9 cellular contexts compared by ENCODE assay signal in genomic region chr16:68356249-68356918, GRCh38. TPM values are rescaled to one million over a fixed set of nuclear protein-coding genes. Genes with fewer than 3 reads are reported as not detected.
DNase-seq lines count a peak whose midpoint lies in the region; ATAC-seq and TF ChIP-seq lines count a peak whose summit lies in the region.
"Had no signal": no experiment of that assay in that cellular context is flagged by ENCODE, and none has a peak within 500 bp of the region (broad histone marks: within the 10 kb centered on the region; RNA-seq: fewer than 3 reads in every experiment).

No MANE protein-coding gene starts in this region.

- TF ChIP-seq CTCF in GM12865 (IDR thresholded peaks at IDR 0.05; ENCODE audit: insufficient read depth, low read depth, low read length, missing control alignments) (no peak), PC-9 (conservative IDR thresholded peaks at IDR 0.05) (no peak), endodermal cell (conservative IDR thresholded peaks at IDR 0.05) (no peak), GM23338 (conservative IDR thresholded peaks at IDR 0.05; ENCODE audit: low read depth in 2 of 2) (no peak)

- peaks cover 2% of the 10 kb centered on the region for H3K27me3 Mint-ChIP-seq in activated T-helper 2 cell treated with anti-CD3 and anti-CD28 coated beads, Interferon-gamma antibody, Interleukin-2, Interleukin-4, amounts not matched to agents 10 μg/mL and 5 μg/mL and 100 μg/mL, durations not matched to agents 14 hours and 24 hours and 36 hours (ENCODE audit: low read depth)
- H3K27me3 Mint-ChIP-seq in endodermal cell (ENCODE audit: insufficient read depth) (no peaks in the 10 kb centered on the region), GM23338 (ENCODE audit: insufficient read depth, low read depth, poor library complexity) (peaks cover 7% of the 10 kb centered on the region)

- H3K79me2 ChIP-seq in PC-9 (ENCODE audit: low read depth) (no peaks in the 10 kb centered on the region), GM23338 (replicated peaks; ENCODE audit: insufficient read depth) (no peaks in the 10 kb centered on the region)

- no peaks in the 10 kb centered on the region for H3K9me2 ChIP-seq in PC-9 (ENCODE audit: insufficient read depth)
- no peaks in the 10 kb centered on the region for H3K9me2 ChIP-seq in GM23338 (ENCODE audit: insufficient read depth)

- peak; percentile 75 for ATAC-seq in HG02610 (IDR thresholded peaks at IDR 0.05; ENCODE audit: unreplicated experiment)
- no peak for ATAC-seq in GM23338
- ATAC-seq: right cardiac atrium had no signal

- H3K9me3 ChIP-seq in PC-9 (ENCODE audit: insufficient read depth, low read depth) (no peaks in the 10 kb centered on the region), endodermal cell (ENCODE audit: control insufficient read depth, low read length) (no peaks in the 10 kb centered on the region)

- H4K20me1 ChIP-seq in PC-9 (ENCODE audit: insufficient read depth) (no peaks in the 10 kb centered on the region), GM23338 (replicated peaks; ENCODE audit: insufficient read depth) (no peaks in the 10 kb centered on the region; the same call in 1 of the 2 replicates)

- no peak overlapping the region for H3K27ac Mint-ChIP-seq in activated T-helper 2 cell treated with anti-CD3 and anti-CD28 coated beads, Interferon-gamma antibody, Interleukin-2, Interleukin-4, amounts not matched to agents 10 μg/mL and 5 μg/mL and 100 μg/mL, durations not matched to agents 14 hours and 24 hours and 36 hours
- H3K27ac Mint-ChIP-seq in endodermal cell = no peak overlapping the region
- H3K27ac Mint-ChIP-seq in GM23338 = no peak overlapping the region

- H3K4me1 Mint-ChIP-seq in activated T-helper 2 cell treated with anti-CD3 and anti-CD28 coated beads, Interferon-gamma antibody, Interleukin-2, Interleukin-4, amounts not matched to agents 10 μg/mL and 5 μg/mL and 100 μg/mL, durations not matched to agents 14 hours and 24 hours and 36 hours (ENCODE audit: low read depth) = peaks cover 31% of the 10 kb centered on the region
- no peaks in the 10 kb centered on the region for H3K4me1 Mint-ChIP-seq in endodermal cell
- peaks cover 4% of the 10 kb centered on the region; the same call in 2 of the 3 replicates for H3K4me1 Mint-ChIP-seq in GM23338

- H3K4me1 ChIP-seq in PC-9 (replicated peaks; ENCODE audit: insufficient read depth) (no peaks in the 10 kb centered on the region), endodermal cell (ENCODE audit: control insufficient read depth, insufficient read depth, low read length) (peaks cover 4% of the 10 kb centered on the region), GM23338 (ENCODE audit: insufficient read depth) (no peaks in the 10 kb centered on the region)

- 90 to 91% methylated on average over 11 to 28 of the region's 28 CpGs for WGBS in endodermal cell (ENCODE audit: insufficient coverage in 1 of 2, insufficient read length in 1 of 2), 2 experiments

- CTCF ChIA-PET in PC-9 (lab: Charles Lee) = no interaction called here

- POLR2A ChIA-PET in PC-9 (lab: Charles Lee; ENCODE audit: unreplicated experiment) = no interaction called here

- peak; percentile 93 for DNase-seq in GM12865 (ENCODE audit: low read depth)
- peak; percentile 76 for DNase-seq in NOMO-1 treated with dmso at 0.1 percent for 144 hours (lab: John Stamatoyannopoulos, UW; ENCODE audit: unreplicated experiment)
- DNase-seq in activated T-helper 2 cell treated with anti-CD3 and anti-CD28 coated beads, Interferon-gamma antibody, Interleukin-2, Interleukin-4, amounts not matched to agents 10 μg/mL and 5 μg/mL and 100 μg/mL, durations not matched to agents 14 hours and 24 hours and 36 hours (ENCODE audit: low spot score) = peak; percentile 72
- DNase-seq in stimulated activated CD4-positive, alpha-beta T cell treated with anti-CD3 and anti-CD28 coated beads, Interleukin-12 subunit alpha, Interleukin-12 subunit beta, amount 100 ng/mL, for 48 hours (ENCODE audit: low read depth in 2 of 3, low spot score in 1 of 3) = peak; percentile 27 to 48 (median 32)
- no peak for DNase-seq in PC-9
- no peak for DNase-seq in endodermal cell
- no peak for DNase-seq in GM23338 (ENCODE audit: low spot score)

- peak overlapping the region; percentile 39 for H3K4me3 Mint-ChIP-seq in activated T-helper 2 cell treated with anti-CD3 and anti-CD28 coated beads, Interferon-gamma antibody, Interleukin-2, Interleukin-4, amounts not matched to agents 10 μg/mL and 5 μg/mL and 100 μg/mL, durations not matched to agents 14 hours and 24 hours and 36 hours (ENCODE audit: low read depth)
- no peak overlapping the region for H3K4me3 Mint-ChIP-seq in endodermal cell
- H3K4me3 Mint-ChIP-seq in GM23338 = no peak overlapping the region

- H3K4me2 ChIP-seq in PC-9 = no peak overlapping the region
- H3K4me2 ChIP-seq in GM23338 = no peak overlapping the region

- intact Hi-C loops in activated T-helper 2 cell treated with anti-CD3 and anti-CD28 coated beads, Interferon-gamma antibody, Interleukin-2, Interleukin-4, amounts not matched to agents 10 μg/mL and 5 μg/mL and 100 μg/mL, durations not matched to agents 14 hours and 24 hours and 36 hours (cut with micrococcal nuclease) = no loop called here
- intact Hi-C loops in PC-9 (cut with micrococcal nuclease; ENCODE audit: unreplicated experiment) = no loop called here

- H3K4me3 ChIP-seq in GM12865 (ENCODE audit: low read depth, low read length) = no peak overlapping the region
- H3K4me3 ChIP-seq in PC-9 = no peak overlapping the region
- H3K4me3 ChIP-seq in endodermal cell (ENCODE audit: low read length) = no peak overlapping the region
- no peak overlapping the region for H3K4me3 ChIP-seq in GM23338

- H3K27ac ChIP-seq in PC-9 = no peak overlapping the region
- no peak overlapping the region for H3K27ac ChIP-seq in endodermal cell (ENCODE audit: low read depth, low read length)
- H3K27ac ChIP-seq in GM23338 (ENCODE audit: low read depth) = no peak overlapping the region

- H3K9me3 Mint-ChIP-seq in activated T-helper 2 cell treated with anti-CD3 and anti-CD28 coated beads, Interferon-gamma antibody, Interleukin-2, Interleukin-4, amounts not matched to agents 10 μg/mL and 5 μg/mL and 100 μg/mL, durations not matched to agents 14 hours and 24 hours and 36 hours = no peaks in the 10 kb centered on the region
- H3K9me3 Mint-ChIP-seq in endodermal cell (no peaks in the 10 kb centered on the region), GM23338 (no peaks in the 10 kb centered on the region)

- no peak overlapping the region for H3K9ac ChIP-seq in endodermal cell (ENCODE audit: extremely low read depth, low read length, poor library complexity, severe bottlenecking)

- no peaks in the 10 kb centered on the region for H3K27me3 ChIP-seq in PC-9 (ENCODE audit: insufficient read depth, low read depth)
- H3K27me3 ChIP-seq in endodermal cell (ENCODE audit: control insufficient read depth, insufficient read depth, low read length, poor library complexity, severe bottlenecking) = no peaks in the 10 kb centered on the region
- H3K27me3 ChIP-seq in GM23338 (ENCODE audit: insufficient read depth) = no peaks in the 10 kb centered on the region

- H3K36me3 ChIP-seq in PC-9 (ENCODE audit: low read depth) (no peaks in the 10 kb centered on the region; the same call in 1 of the 2 replicates), endodermal cell (ENCODE audit: control insufficient read depth, insufficient read depth, low read length) (peaks cover 36% of the 10 kb centered on the region), GM23338 (ENCODE audit: insufficient read depth) (peaks cover 4% of the 10 kb centered on the region; the same call in 1 of the 2 replicates)

- H2AFZ ChIP-seq in PC-9 = no peak overlapping the region
- H2AFZ ChIP-seq in GM23338 = no peak overlapping the region

- peaks cover 80% of the 10 kb centered on the region for H3K36me3 Mint-ChIP-seq in activated T-helper 2 cell treated with anti-CD3 and anti-CD28 coated beads, Interferon-gamma antibody, Interleukin-2, Interleukin-4, amounts not matched to agents 10 μg/mL and 5 μg/mL and 100 μg/mL, durations not matched to agents 14 hours and 24 hours and 36 hours (ENCODE audit: low read depth)
- H3K36me3 Mint-ChIP-seq in endodermal cell (ENCODE audit: low read depth) (peaks cover 37% of the 10 kb centered on the region), GM23338 (ENCODE audit: low read depth) (peaks cover 22% of the 10 kb centered on the region)

- BruUV-seq in PC-9 (replicated peaks; lab: Mats Ljungman, UMichigan) = no TSS peak

- H3F3A ChIP-seq in PC-9 (ENCODE audit: insufficient read depth, low read depth) (no peaks in the 10 kb centered on the region), GM23338 (replicated peaks; ENCODE audit: low read depth) (no peaks in the 10 kb centered on the region)

TF ChIP-seq in GM23338, 12 proteins besides CTCF, POLR2A, EP300 and RAD21:
- TF ChIP-seq POLR2AphosphoS5 (IDR thresholded peaks at IDR 0.05; ENCODE audit: low read depth) = no peak
- no peak for TF ChIP-seq ZNF331 (CRISPR knock-in tag; IDR thresholded peaks at IDR 0.05; ENCODE audit: low read depth)

RNA-seq across cellular contexts. Expression of gene PRMT7, which starts 45.6 kb away (rescaled TPM):
- total RNA-seq in activated T-helper 2 cell treated with anti-CD3 and anti-CD28 coated beads, Interferon-gamma antibody, Interleukin-2, Interleukin-4, amounts not matched to agents 10 μg/mL and 5 μg/mL and 100 μg/mL, durations not matched to agents 14 hours and 24 hours and 36 hours = 80.5 and 90.7 TPM in 2 replicates
- 47.5 and 65.7 TPM in 2 replicates for total RNA-seq in PC-9 (2021)
- 10 to 100 TPM; 63.9 to 68.5 TPM for total RNA-seq in endodermal cell
- polyA plus RNA-seq in endodermal cell (2013, experiment 1 of 2) = 41.9 TPM
- polyA plus RNA-seq in endodermal cell (2013, experiment 2 of 2) = 41.1 TPM
- 61.9 and 65.3 TPM in 2 replicates for total RNA-seq in GM23338 (2014; rRNA removed; shearing (Covaris generic))
- polyA plus RNA-seq in GM23338 (2016; fragmentation: Nextera tagmentation; extraction: Ambion mirVana) = 20.2 TPM in 2 replicates

RNA-seq across cellular contexts. Expression of gene SLC7A6OS, which starts 45.6 kb away (rescaled TPM):
- 24.7 and 26.7 TPM in 2 replicates for total RNA-seq in activated T-helper 2 cell treated with anti-CD3 and anti-CD28 coated beads, Interferon-gamma antibody, Interleukin-2, Interleukin-4, amounts not matched to agents 10 μg/mL and 5 μg/mL and 100 μg/mL, durations not matched to agents 14 hours and 24 hours and 36 hours
- total RNA-seq in PC-9 (2021) = 14.2 and 17.2 TPM in 2 replicates
- total RNA-seq in endodermal cell = 10 to 100 TPM; 22.5 to 26.0 TPM
- 20.1 TPM for polyA plus RNA-seq in endodermal cell (2013, experiment 1 of 2)
- 19.2 TPM for polyA plus RNA-seq in endodermal cell (2013, experiment 2 of 2)
- 16.4 and 16.5 TPM in 2 replicates for total RNA-seq in GM23338 (2014; rRNA removed; shearing (Covaris generic))
- polyA plus RNA-seq in GM23338 (2016; fragmentation: Nextera tagmentation; extraction: Ambion mirVana) = 13.8 and 17.9 TPM in 2 replicates

Comparison
In these comparisons a context has a peak if more than half of its experiments do, and no peak if none do; other contexts are left out.
1. DNase-seq: peak in GM12865 (single experiment), NOMO-1 treated with dmso at 0.1 percent for 144 hours (single experiment), activated T-helper 2 cell treated with anti-CD3 and anti-CD28 coated beads, Interferon-gamma antibody, Interleukin-2, Interleukin-4, amounts not matched to agents 10 μg/mL and 5 μg/mL and 100 μg/mL, durations not matched to agents 14 hours and 24 hours and 36 hours (single experiment) and stimulated activated CD4-positive, alpha-beta T cell treated with anti-CD3 and anti-CD28 coated beads, Interleukin-12 subunit alpha, Interleukin-12 subunit beta, amount 100 ng/mL, for 48 hours (3 of 3); none in PC-9 (0 of 2), endodermal cell (single experiment) and GM23338 (single experiment).